Comparison of ENCODE assay signal across 28 cellular contexts in the genomic region with DNA sequence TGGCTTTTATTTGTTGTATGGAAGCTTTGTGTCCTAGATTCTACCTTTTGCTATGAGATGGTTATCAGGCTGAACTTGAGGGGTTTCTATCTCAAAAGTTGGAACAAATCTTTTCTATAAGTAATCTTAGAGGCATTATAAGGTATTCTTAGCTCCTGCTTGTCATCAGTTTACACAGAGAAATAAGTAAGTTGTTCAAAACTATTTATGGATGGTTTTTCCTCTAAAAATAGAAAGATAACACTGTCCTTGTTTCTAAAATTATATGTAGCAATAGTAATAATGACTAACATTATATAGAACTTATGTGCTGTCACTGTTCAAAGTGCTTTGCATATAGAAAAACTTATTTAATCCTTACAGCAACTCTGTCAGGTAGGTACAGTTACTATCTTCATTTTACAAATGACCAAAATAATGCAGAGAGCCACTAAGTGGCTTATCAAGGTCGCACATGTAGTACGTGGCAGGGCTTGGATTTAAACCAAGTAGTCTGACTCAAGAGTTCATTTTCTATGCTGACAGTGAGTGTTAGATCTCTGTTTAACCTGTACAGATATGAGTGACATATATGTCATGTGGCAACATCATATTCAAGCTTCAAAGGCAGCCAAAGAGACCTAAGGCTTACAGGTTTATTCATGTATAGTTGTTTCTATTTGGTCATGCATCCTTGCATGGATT. TPM values are rescaled to one million over a fixed set of nuclear protein-coding genes. Genes with fewer than 3 reads are reported as not detected.
DNase-seq lines count a peak whose midpoint lies in the region; ATAC-seq, FAIRE-seq and TF ChIP-seq lines count a peak whose summit lies in the region.
"Had no signal": no experiment of that assay in that cellular context is flagged by ENCODE, and none has a peak within 500 bp of the region (broad histone marks: within the 10 kb centered on the region; RNA-seq: fewer than 3 reads in every experiment).

No MANE protein-coding gene starts in this region.

- no peak for DNase-seq in activated CD4-positive, alpha-beta T cell treated with anti-CD3 and anti-CD28 coated beads for 36 hours
- no peak for DNase-seq in activated CD4-positive, alpha-beta T cell treated with anti-CD3 and anti-CD28 coated beads, Interleukin-2, amount 50 U/mL, for 4 hours
- peak; percentile 29 for DNase-seq in amniotic epithelial cell (ENCODE audit: low read depth)
- DNase-seq in left cardiac atrium = no peak
- no peak for DNase-seq in psoas muscle
- DNase-seq in HTR-8/SVneo (ENCODE audit: insufficient read length, low spot score) = no peak
- no peak for DNase-seq in prostate gland (ENCODE audit: low spot score)
- no peak for DNase-seq in foreskin fibroblast
- DNase-seq: activated CD4-positive, alpha-beta T cell treated with anti-CD3 and anti-CD28 coated beads, Interleukin-2, amount 10 ng/mL, durations not matched to agents 7 days and 5 days; activated T-cell treated with anti-CD3 and anti-CD28 coated beads, Interleukin-2, amount 50 U/mL, for 24 hours; Caco-2; dermis blood vessel endothelial cell; DMS53; endodermal cell; esophagus squamous epithelium; midbrain; naive thymus-derived CD4-positive, alpha-beta T cell; NCI-H146; sigmoid colon; stimulated activated CD4-positive, alpha-beta T cell treated with anti-CD3 and anti-CD28 coated beads, Interleukin-4, amount 100 ng/mL, for 1 hour; T-helper 2 cell; thyroid gland had no signal

- TF ChIP-seq POLR2A in prostate gland (IDR thresholded peaks at IDR 0.05) = no peak

- H3K9me3 ChIP-seq in psoas muscle (no peaks in the 10 kb centered on the region), prostate gland (no peaks in the 10 kb centered on the region)
- H3K9me3 ChIP-seq: Caco-2, esophagus squamous epithelium, sigmoid colon, thyroid gland, vagina had no signal

- ATAC-seq in activated CD4-positive, alpha-beta T cell treated with anti-CD3 and anti-CD28 coated beads for 36 hours = peak; percentile 51
- ATAC-seq in left cardiac atrium (peak; percentile 53 to 75), psoas muscle (peak; percentile 83 to 97 (median 96))
- ATAC-seq: naive thymus-derived CD4-positive, alpha-beta T cell; SK-N-SH treated with all-trans-retinoic acid at 6 μM for 48 hours had no signal

- H3K36me3 Mint-ChIP-seq in activated CD4-positive, alpha-beta T cell treated with anti-CD3 and anti-CD28 coated beads for 36 hours (ENCODE audit: low read depth) = peaks cover 31% of the 10 kb centered on the region

- H3K27me3 Mint-ChIP-seq in activated CD4-positive, alpha-beta T cell treated with anti-CD3 and anti-CD28 coated beads for 36 hours = no peaks in the 10 kb centered on the region
- H3K27me3 Mint-ChIP-seq: activated CD4-positive, alpha-beta T cell treated with anti-CD3 and anti-CD28 coated beads, Interleukin-2, amount 10 ng/mL, durations not matched to agents 7 days and 5 days; activated T-cell treated with anti-CD3 and anti-CD28 coated beads, Interleukin-2, amount 50 U/mL, for 24 hours; central memory CD8-positive, alpha-beta T cell; naive thymus-derived CD4-positive, alpha-beta T cell had no signal

- H3K27me3 ChIP-seq in psoas muscle (ENCODE audit: insufficient read depth in 3 of 3, low read length in 2 of 3) (no peaks in the 10 kb centered on the region), prostate gland (replicated peaks; ENCODE audit: insufficient read depth) (no peaks in the 10 kb centered on the region)
- H3K27me3 ChIP-seq: esophagus squamous epithelium, hepatocyte, sigmoid colon, thyroid gland, vagina had no signal

- no peak for FAIRE-seq in HTR-8/SVneo (lab: Jason Lieb, UNC)

- no peak overlapping the region for H3K27ac Mint-ChIP-seq in activated CD4-positive, alpha-beta T cell treated with anti-CD3 and anti-CD28 coated beads for 36 hours
- H3K27ac Mint-ChIP-seq: activated CD4-positive, alpha-beta T cell treated with anti-CD3 and anti-CD28 coated beads, Interleukin-2, amount 10 ng/mL, durations not matched to agents 7 days and 5 days; endodermal cell; naive thymus-derived CD4-positive, alpha-beta T cell had no signal

- POLR2A ChIA-PET in activated CD4-positive, alpha-beta T cell treated with anti-CD3 and anti-CD28 coated beads for 36 hours (lab: Charles Lee) = no interaction called here

- H3K36me3 ChIP-seq in psoas muscle (ENCODE audit: insufficient read depth in 1 of 2, low read depth in 1 of 2) = peaks cover 0 to 32% of the 10 kb centered on the region in 2 donors
- no peaks in the 10 kb centered on the region for H3K36me3 ChIP-seq in prostate gland

- H3K4me1 ChIP-seq in psoas muscle (peaks cover 12% of the 10 kb centered on the region), prostate gland (replicated peaks) (no peaks in the 10 kb centered on the region)
- H3K4me1 ChIP-seq: thyroid gland, vagina had no signal

- intact Hi-C loops in activated CD4-positive, alpha-beta T cell treated with anti-CD3 and anti-CD28 coated beads for 36 hours (cut with DNase I, micrococcal nuclease) = no loop called here
- intact Hi-C loops in left cardiac atrium (cut with DNase I) = loop anchor here in 1 of 2 donors (10.0 kb wide), 1 partner anchor 55 kb away; a partner anchor contains a TSS
- intact Hi-C loops in psoas muscle (cut with DNase I) = no loop called here
- intact Hi-C loops in prostate gland (cut with DNase I) = no loop called here

- CTCF ChIA-PET in activated CD4-positive, alpha-beta T cell treated with anti-CD3 and anti-CD28 coated beads for 36 hours (lab: Charles Lee) = interaction anchor here (0.5 kb wide), 1 partner anchor 521 kb away, joined by 3 read pairs; no protein-coding TSS in a partner anchor

- 24 to 29% (median 25%) methylated on average over 2 of the region's 2 CpGs for WGBS in psoas muscle, 3 donors
- 80% methylated on average over 2 of the region's 2 CpGs for WGBS in prostate gland

- no peak overlapping the region for H3K4me3 Mint-ChIP-seq in activated CD4-positive, alpha-beta T cell treated with anti-CD3 and anti-CD28 coated beads for 36 hours
- H3K4me3 Mint-ChIP-seq: activated CD4-positive, alpha-beta T cell treated with anti-CD3 and anti-CD28 coated beads, Interleukin-2, amount 10 ng/mL, durations not matched to agents 7 days and 5 days; activated T-cell treated with anti-CD3 and anti-CD28 coated beads, Interleukin-2, amount 50 U/mL, for 24 hours; CD14-positive monocyte; central memory CD8-positive, alpha-beta T cell; endodermal cell; naive thymus-derived CD4-positive, alpha-beta T cell had no signal

- H3K9me3 Mint-ChIP-seq in activated CD4-positive, alpha-beta T cell treated with anti-CD3 and anti-CD28 coated beads for 36 hours (ENCODE audit: low read depth) = peaks cover 2% of the 10 kb centered on the region
- H3K9me3 Mint-ChIP-seq: activated T-cell treated with anti-CD3 and anti-CD28 coated beads, Interleukin-2, amount 50 U/mL, for 24 hours; CD14-positive monocyte; central memory CD8-positive, alpha-beta T cell had no signal

- TF ChIP-seq CTCF in psoas muscle (IDR thresholded peaks at IDR 0.05) = no peak
- TF ChIP-seq CTCF in prostate gland (IDR thresholded peaks at IDR 0.05) = no peak
- TF ChIP-seq CTCF in foreskin fibroblast (IDR thresholded peaks at IDR 0.05; ENCODE audit: low read depth, low read length) = no peak

- H3K27ac ChIP-seq in psoas muscle = peak overlapping the region; percentile 47
- H3K27ac ChIP-seq in prostate gland = no peak overlapping the region
- H3K27ac ChIP-seq: esophagus squamous epithelium, hepatocyte, sigmoid colon, thyroid gland, vagina, VCaP had no signal

- H3K4me3 ChIP-seq in psoas muscle (no peak overlapping the region), prostate gland (no peak overlapping the region), foreskin fibroblast (ENCODE audit: low read depth in 1 of 2, low read length in 2 of 2) (no peak overlapping the region)
- H3K4me3 ChIP-seq: esophagus squamous epithelium, hepatocyte, sigmoid colon, thyroid gland, vagina had no signal

- H3K4me1 Mint-ChIP-seq in activated CD4-positive, alpha-beta T cell treated with anti-CD3 and anti-CD28 coated beads for 36 hours = peaks cover 2% of the 10 kb centered on the region

RNA-seq across cellular contexts. Expression of a gene that starts 59.0 kb away (rescaled TPM):
- 10 to 100 TPM; 12.6 to 12.8 TPM for total RNA-seq in activated CD4-positive, alpha-beta T cell treated with anti-CD3 and anti-CD28 coated beads for 36 hours
- total RNA-seq in left cardiac atrium (10 to 100 TPM; 47.7 to 53.5 TPM), psoas muscle (10 to 100 TPM; 59.7 to 87.7 (median 73.5) TPM), prostate gland (10 to 100 TPM; 70.1 to 93.7 TPM)
- 10 to 100 TPM; 18.8 to 82.0 (median 31.3) TPM for polyA plus RNA-seq in psoas muscle

RNA-seq across cellular contexts. Expression of a gene that starts 59.3 kb away (rescaled TPM):
- 10 to 100 TPM; 18.9 to 27.0 TPM for total RNA-seq in activated CD4-positive, alpha-beta T cell treated with anti-CD3 and anti-CD28 coated beads for 36 hours
- total RNA-seq in left cardiac atrium (10 to 100 TPM; 50.2 to 53.2 TPM), psoas muscle (10 to 100 TPM; 20.7 to 30.3 (median 23.6) TPM), prostate gland (100 to 1,000 TPM in 1 of 2 donors, 10 to 100 TPM in 1; 49.1 to 104 TPM)
- polyA plus RNA-seq in psoas muscle = 10 to 100 TPM; 13.0 to 30.0 (median 14.4) TPM
